In genomic region chr17:83082435-83082834, GRCh38 we compare ENCODE assay signal across 9 cellular contexts. TPM values are rescaled to one million over a fixed set of nuclear protein-coding genes. Genes with fewer than 3 reads are reported as not detected.
DNase-seq lines count a peak whose midpoint lies in the region; ATAC-seq and TF ChIP-seq lines count a peak whose summit lies in the region.
"Had no signal": no experiment of that assay in that cellular context is flagged by ENCODE, and none has a peak within 500 bp of the region (broad histone marks: within the 10 kb centered on the region; RNA-seq: fewer than 3 reads in every experiment).

No MANE protein-coding gene starts in this region.

- DNase-seq in T-helper 2 cell treated with Interferon-gamma antibody and Interleukin-4, amounts not matched to agents 5 μg/mL and 100 μg/mL, for 36 hours (ENCODE audit: low spot score) = no peak
- DNase-seq in T-helper 2 cell = no peak
- DNase-seq in activated B cell treated with CpG ODN at 0.5 μM for 24 hours = no peak
- DNase-seq in foreskin fibroblast = no peak
- no peak for DNase-seq in stimulated activated CD4-positive, alpha-beta T cell treated with anti-CD3 and anti-CD28 coated beads, Interleukin-12 subunit alpha, Interleukin-12 subunit beta, amount 100 ng/mL, for 4 hours
- no peak for DNase-seq in iPS-NIHi11 (ENCODE audit: low spot score)
- DNase-seq in NCI-H82 treated with DMSO at 0.1 percent for 48 hours (lab: John Stamatoyannopoulos, UW; ENCODE audit: unreplicated experiment) = no peak
- DNase-seq: kidney glomerular epithelial cell had no signal

- CTCF ChIA-PET in activated B cell treated with CpG ODN at 0.5 μM for 24 hours (lab: Charles Lee) = no interaction called here

- intact Hi-C loops in activated B cell treated with CpG ODN at 0.5 μM for 24 hours (cut with micrococcal nuclease) = loop anchor here (2.0 kb wide), 1 partner anchor 218 kb away; no protein-coding TSS in a partner anchor

- POLR2A ChIA-PET in activated B cell treated with CpG ODN at 0.5 μM for 24 hours (lab: Charles Lee) = no interaction called here

- no peak for TF ChIP-seq CTCF in activated B cell treated with CpG ODN at 0.5 μM for 24 hours (IDR thresholded peaks at IDR 0.05)
- no peak for TF ChIP-seq CTCF in foreskin fibroblast (IDR thresholded peaks at IDR 0.05; ENCODE audit: low read depth, low read length)

- peak overlapping the region; percentile 69 for H3K4me3 Mint-ChIP-seq in T-helper 2 cell treated with Interferon-gamma antibody and Interleukin-4, amounts not matched to agents 5 μg/mL and 100 μg/mL, for 36 hours
- H3K4me3 Mint-ChIP-seq in activated B cell treated with CpG ODN at 0.5 μM for 24 hours = peak overlapping the region; percentile 72
- H3K4me3 Mint-ChIP-seq in stimulated activated memory B cell treated with anti-CD40 and anti-IgM and Interleukin-4, amounts not matched to agents 10 μg/mL and 1 μg/mL and 100 μg/mL, for 72 hours = peak overlapping the region; percentile 77

- peaks cover 27% of the 10 kb centered on the region for H3K4me1 Mint-ChIP-seq in T-helper 2 cell treated with Interferon-gamma antibody and Interleukin-4, amounts not matched to agents 5 μg/mL and 100 μg/mL, for 36 hours (ENCODE audit: low read depth)
- peaks cover 34% of the 10 kb centered on the region for H3K4me1 Mint-ChIP-seq in activated B cell treated with CpG ODN at 0.5 μM for 24 hours
- peaks cover 42% of the 10 kb centered on the region for H3K4me1 Mint-ChIP-seq in stimulated activated memory B cell treated with anti-CD40 and anti-IgM and Interleukin-4, amounts not matched to agents 10 μg/mL and 1 μg/mL and 100 μg/mL, for 72 hours

- H3K36me3 Mint-ChIP-seq in T-helper 2 cell treated with Interferon-gamma antibody and Interleukin-4, amounts not matched to agents 5 μg/mL and 100 μg/mL, for 36 hours (ENCODE audit: low read depth) = no peaks in the 10 kb centered on the region
- H3K36me3 Mint-ChIP-seq in activated B cell treated with CpG ODN at 0.5 μM for 24 hours (ENCODE audit: low read depth) = peaks cover 7% of the 10 kb centered on the region
- H3K36me3 Mint-ChIP-seq in stimulated activated memory B cell treated with anti-CD40 and anti-IgM and Interleukin-4, amounts not matched to agents 10 μg/mL and 1 μg/mL and 100 μg/mL, for 72 hours = peaks cover 16% of the 10 kb centered on the region

- H3K27me3 Mint-ChIP-seq in T-helper 2 cell treated with Interferon-gamma antibody and Interleukin-4, amounts not matched to agents 5 μg/mL and 100 μg/mL, for 36 hours (ENCODE audit: low read depth) = peaks cover 20% of the 10 kb centered on the region
- peaks cover 3% of the 10 kb centered on the region for H3K27me3 Mint-ChIP-seq in activated B cell treated with CpG ODN at 0.5 μM for 24 hours
- H3K27me3 Mint-ChIP-seq in stimulated activated memory B cell treated with anti-CD40 and anti-IgM and Interleukin-4, amounts not matched to agents 10 μg/mL and 1 μg/mL and 100 μg/mL, for 72 hours = peaks cover 11% of the 10 kb centered on the region

- peak overlapping the region; percentile 42 for H3K27ac Mint-ChIP-seq in T-helper 2 cell treated with Interferon-gamma antibody and Interleukin-4, amounts not matched to agents 5 μg/mL and 100 μg/mL, for 36 hours
- H3K27ac Mint-ChIP-seq in activated B cell treated with CpG ODN at 0.5 μM for 24 hours = peak overlapping the region; percentile 69
- H3K27ac Mint-ChIP-seq in stimulated activated memory B cell treated with anti-CD40 and anti-IgM and Interleukin-4, amounts not matched to agents 10 μg/mL and 1 μg/mL and 100 μg/mL, for 72 hours = peak overlapping the region; percentile 87

- ATAC-seq in activated B cell treated with CpG ODN at 0.5 μM for 24 hours (ENCODE audit: low read depth) = no peak
- no peak for ATAC-seq in stimulated activated memory B cell treated with anti-CD40 and anti-IgM and Interleukin-4, amounts not matched to agents 10 μg/mL and 1 μg/mL and 100 μg/mL, for 72 hours

- H3K9me3 Mint-ChIP-seq in T-helper 2 cell treated with Interferon-gamma antibody and Interleukin-4, amounts not matched to agents 5 μg/mL and 100 μg/mL, for 36 hours = no peaks in the 10 kb centered on the region
- no peaks in the 10 kb centered on the region for H3K9me3 Mint-ChIP-seq in activated B cell treated with CpG ODN at 0.5 μM for 24 hours
- H3K9me3 Mint-ChIP-seq in stimulated activated memory B cell treated with anti-CD40 and anti-IgM and Interleukin-4, amounts not matched to agents 10 μg/mL and 1 μg/mL and 100 μg/mL, for 72 hours = no peaks in the 10 kb centered on the region

- peak overlapping the region; percentile 62 to 67 for H3K4me3 ChIP-seq in foreskin fibroblast (ENCODE audit: low read depth in 1 of 2, low read length in 2 of 2)

RNA-seq across cellular contexts. Expression of gene METRNL, which starts 3.0 kb away (rescaled TPM):
- 10.7 and 11.7 TPM in 2 replicates for total RNA-seq in activated B cell treated with CpG ODN at 0.5 μM for 24 hours
